In genomic region chr11:64317961-64318693, GRCh38 we compare ENCODE assay signal across 8 cellular contexts. TPM values are rescaled to one million over a fixed set of nuclear protein-coding genes. Genes with fewer than 3 reads are reported as not detected.
DNase-seq lines count a peak whose midpoint lies in the region; TF ChIP-seq lines count a peak whose summit lies in the region.

TSS of gene PRDX5 (plus strand) at chr11:64318121. CDS start at chr11:64318216, 95 bp downstream.

- H3K9me3 Mint-ChIP-seq in activated naive CD4-positive, alpha-beta T cell treated with anti-CD3 and anti-CD28 coated beads for 36 hours: no peaks in the 10 kb centered on the region

- H3K27ac ChIP-seq in neuronal stem cell (replicated peaks; ENCODE audit: low read length): peak within 1 kb of the TSS; percentile 95

- peaks cover 23% of the 10 kb centered on the region for H3K79me1 ChIP-seq in neuronal stem cell (ENCODE audit: low read depth, low read length)

- intact Hi-C loops in activated naive CD4-positive, alpha-beta T cell treated with anti-CD3 and anti-CD28 coated beads for 36 hours (cut with micrococcal nuclease): loop anchor here (1.0 kb wide), 8 partner anchors 13 to 335 kb away; partner anchors contain the start of genes CCDC88B, ESRRA, FKBP2 and GPR137

- H3K9ac ChIP-seq in neuronal stem cell (ENCODE audit: low read depth, low read length, poor library complexity): peak within 1 kb of the TSS; percentile 97

- H3K27me3 ChIP-seq in neuronal stem cell (ENCODE audit: control insufficient read depth in 3 of 3, insufficient read depth in 3 of 3, low read depth in 1 of 3, low read length in 3 of 3): no peaks in the 10 kb centered on the region

- H4K91ac ChIP-seq in neuronal stem cell (ENCODE audit: low read depth, low read length, poor library complexity): peak within 1 kb of the TSS; percentile 53

- no peak within 1 kb of the TSS for H2BK12ac ChIP-seq in neuronal stem cell (ENCODE audit: low read length)

- H3K27me3 Mint-ChIP-seq in activated naive CD4-positive, alpha-beta T cell treated with anti-CD3 and anti-CD28 coated beads for 36 hours (ENCODE audit: low read depth): no peaks in the 10 kb centered on the region

- peak within 1 kb of the TSS; percentile 77 for H2AFZ ChIP-seq in neuronal stem cell (ENCODE audit: low read length)

- peaks cover 18 to 43% of the 10 kb centered on the region in 2 donors for H3K36me3 ChIP-seq in neuronal stem cell (replicated peaks in 1 of 2; ENCODE audit: control insufficient read depth in 2 of 2, insufficient read depth in 2 of 2, low read length in 2 of 2)

- TF ChIP-seq CTCF in HFF-Myc (IDR thresholded peaks at IDR 0.05; ENCODE audit: low read depth, low read length, missing control alignments) (peak; percentile 11), NB4 (IDR thresholded peaks at IDR 0.05; ENCODE audit: low read depth, low read length) (peak; percentile 15), subcutaneous adipose tissue (IDR thresholded peaks at IDR 0.05; ENCODE audit: low read depth) (no peak)

- H2BK15ac ChIP-seq in neuronal stem cell (ENCODE audit: low read length): peak within 1 kb of the TSS; percentile 75

- H2BK5ac ChIP-seq in neuronal stem cell (ENCODE audit: low read length): peak within 1 kb of the TSS; percentile 98

- H3K4me1 ChIP-seq in neuronal stem cell (ENCODE audit: control insufficient read depth in 2 of 2, insufficient read depth in 1 of 2, low read depth in 1 of 2, low read length in 2 of 2): peaks cover 9 to 16% of the 10 kb centered on the region in 2 donors

- TF ChIP-seq POLR2A in NB4 (IDR thresholded peaks at IDR 0.05; ENCODE audit: extremely low read depth, insufficient read length): peak; percentile 77

- peak within 1 kb of the TSS; percentile 66 for H3K4ac ChIP-seq in neuronal stem cell (ENCODE audit: low read length)

- no CpG with 5 or more reads among the region's 57 CpGs for WGBS in neuronal stem cell (ENCODE audit: extremely low coverage in 2 of 2, insufficient read length in 2 of 2, insufficient replicate concordance in 1 of 2), 2 donors

- peak within 1 kb of the TSS; percentile 31 for H2BK120ac ChIP-seq in neuronal stem cell (ENCODE audit: low read depth, low read length)

- peaks cover 0 to 2% of the 10 kb centered on the region in 2 donors for H3K9me3 ChIP-seq in neuronal stem cell (replicated peaks in 1 of 2; ENCODE audit: control insufficient read depth in 2 of 2, insufficient read depth in 1 of 2, low read depth in 1 of 2, low read length in 2 of 2)

- CTCF ChIA-PET in activated naive CD4-positive, alpha-beta T cell treated with anti-CD3 and anti-CD28 coated beads for 36 hours (lab: Charles Lee): interaction anchor here (0.6 to 3.8 kb wide), 23 partner anchors 9 to 455 kb away, joined by 3 to 22 read pairs (median 5); partner anchors contain the start of genes CCDC88B, FKBP2 and RPS6KA4

- H3K23ac ChIP-seq in neuronal stem cell (ENCODE audit: low read depth, low read length, poor library complexity): peak within 1 kb of the TSS; percentile 98

- H3K4me1 Mint-ChIP-seq in activated naive CD4-positive, alpha-beta T cell treated with anti-CD3 and anti-CD28 coated beads for 36 hours (ENCODE audit: low read depth): peaks cover 33% of the 10 kb centered on the region

- H3K4me3 Mint-ChIP-seq in activated naive CD4-positive, alpha-beta T cell treated with anti-CD3 and anti-CD28 coated beads for 36 hours: peak within 1 kb of the TSS; percentile 94

- H3K4me2 ChIP-seq in neuronal stem cell (ENCODE audit: insufficient read depth, low read length, poor library complexity, severe bottlenecking): peak within 1 kb of the TSS; percentile 92

- peak within 1 kb of the TSS; percentile 97 for H3K18ac ChIP-seq in neuronal stem cell (ENCODE audit: low read length)

- DNase-seq in HFF-Myc (ENCODE audit: extremely low read depth, low read depth): peak; percentile 82
- DNase-seq in NB4 (ENCODE audit: low read depth): peak; percentile 99
- peak; percentile 96 for DNase-seq in SK-N-DZ (ENCODE audit: low spot score)
- DNase-seq in activated naive CD4-positive, alpha-beta T cell treated with anti-CD3 and anti-CD28 coated beads for 36 hours: peak; percentile 94
- DNase-seq in foreskin melanocyte: peak; percentile 90
- DNase-seq in neuronal stem cell (ENCODE audit: low spot score): peak; percentile 95

- H3K27ac Mint-ChIP-seq in activated naive CD4-positive, alpha-beta T cell treated with anti-CD3 and anti-CD28 coated beads for 36 hours: peak within 1 kb of the TSS; percentile 99

- H3K36me3 Mint-ChIP-seq in activated naive CD4-positive, alpha-beta T cell treated with anti-CD3 and anti-CD28 coated beads for 36 hours (ENCODE audit: low read depth): peaks cover 21% of the 10 kb centered on the region

- peak within 1 kb of the TSS; percentile 75 for H3K14ac ChIP-seq in neuronal stem cell (ENCODE audit: low read length)

- H3K4me3 ChIP-seq in GM08714 (ENCODE audit: low read length): peak within 1 kb of the TSS; percentile 84
- peak within 1 kb of the TSS; percentile 92 for H3K4me3 ChIP-seq in HFF-Myc (replicated peaks; ENCODE audit: low read depth, low read length)
- H3K4me3 ChIP-seq in NB4 (ENCODE audit: low read depth, low read length): peak within 1 kb of the TSS; percentile 79
- peak within 1 kb of the TSS; percentile 72 to 95 for H3K4me3 ChIP-seq in neuronal stem cell (ENCODE audit: low read length in 2 of 2)

- H4K8ac ChIP-seq in neuronal stem cell (ENCODE audit: low read depth, low read length): peak within 1 kb of the TSS; percentile 92

- H2AK5ac ChIP-seq in neuronal stem cell (ENCODE audit: low read depth, low read length): peak within 1 kb of the TSS; percentile 94

RNA-seq across cellular contexts. Expression of gene PRDX5, which starts in this region (rescaled TPM):
- polyA plus RNA-seq in SK-N-DZ (2014; cell fraction: cytosol; rRNA removed): 281 and 367 TPM in 2 replicates
- 167 and 242 TPM in 2 replicates for polyA plus RNA-seq in SK-N-DZ (2014; cell fraction: nucleus; rRNA removed)
- total RNA-seq in activated naive CD4-positive, alpha-beta T cell treated with anti-CD3 and anti-CD28 coated beads for 36 hours: 100 to 1,000 TPM; 122 to 132 TPM
- polyA plus RNA-seq in neuronal stem cell (2013, experiment 1 of 2): 142 TPM
- 136 TPM for polyA plus RNA-seq in neuronal stem cell (2013, experiment 2 of 2)
- 100 to 1,000 TPM; 122 to 236 (median 223) TPM for total RNA-seq in subcutaneous adipose tissue

Comparison
In these comparisons a context has a peak if more than half of its experiments do, and no peak if none do; other contexts are left out.
1. Peak in every context shown above with its lines: DNase-seq, H3K4me3 ChIP-seq and H3K27ac ChIP-seq.